8 cellular contexts compared by ENCODE assay signal in genomic region chr1:85894651-85895050, GRCh38.
A peak's percentile ranks its signal among the peaks of the same experiment; 100 is the strongest.
DNase-seq lines count a peak whose midpoint lies in the region; ATAC-seq and TF ChIP-seq lines count a peak whose summit lies in the region.

No MANE protein-coding gene starts in this region.

- H3K36me3 ChIP-seq in body of pancreas (replicated peaks in 1 of 2; ENCODE audit: insufficient read depth in 1 of 2, low read depth in 2 of 2), result no peaks in the 10 kb centered on the region
- H3K36me3 ChIP-seq in lower lobe of right lung, result no peaks in the 10 kb centered on the region

- WGBS in body of pancreas, 2 donors, result 15 to 18% methylated on average over 4 of the region's 4 CpGs

- DNase-seq in SIG-M5 treated with dmso at 0.1 percent for 504 hours (lab: John Stamatoyannopoulos, UW; ENCODE audit: unreplicated experiment) (peak; percentile 13), SIG-M5 (lab: John Stamatoyannopoulos, UW) (no peak), HEK293T (ENCODE audit: extremely low spot score) (peak; percentile 45), NCI-H1694 treated with DMSO at 0.1 percent for 48 hours (lab: John Stamatoyannopoulos, UW) (peak; percentile 40), body of pancreas (peak in 3 of 4 donors; percentile 23 to 52 (median 23)), lower lobe of right lung (no peak), superior temporal gyrus (ENCODE audit: extremely low spot score) (no peak), NCI-H774 (lab: John Stamatoyannopoulos, UW) (no peak)

- H3K27me3 ChIP-seq in body of pancreas, result no peaks in the 10 kb centered on the region
- H3K27me3 ChIP-seq in lower lobe of right lung (ENCODE audit: low read depth), result no peaks in the 10 kb centered on the region

- ATAC-seq in body of pancreas (no peak), lower lobe of right lung (no peak)

- TF ChIP-seq POLR2A in body of pancreas (IDR thresholded peaks at IDR 0.05), result no peak

- no peak overlapping the region for H3K27ac ChIP-seq in body of pancreas
- no peak overlapping the region for H3K27ac ChIP-seq in lower lobe of right lung

- CTCF ChIA-PET in HEK293T (lab: Yijun Ruan, JAX), result no interaction called here

- intact Hi-C loops in body of pancreas (cut with DNase I) (no loop called here), lower lobe of right lung (cut with DNase I) (no loop called here)

- peak in 5 of 7 experiments; percentile 7 to 36 (median 27) for TF ChIP-seq CTCF in body of pancreas (IDR thresholded peaks at IDR 0.05)
- peak; percentile 38 for TF ChIP-seq CTCF in lower lobe of right lung (IDR thresholded peaks at IDR 0.05)

- POLR2A ChIA-PET in HEK293T (lab: Yijun Ruan, JAX), result no interaction called here

- no peaks in the 10 kb centered on the region for H3K4me1 ChIP-seq in body of pancreas
- H3K4me1 ChIP-seq in lower lobe of right lung, result no peaks in the 10 kb centered on the region

- H3K4me3 ChIP-seq in body of pancreas (no peak overlapping the region), lower lobe of right lung (no peak overlapping the region)

- H3K9me3 ChIP-seq in body of pancreas, result no peaks in the 10 kb centered on the region
- no peaks in the 10 kb centered on the region for H3K9me3 ChIP-seq in lower lobe of right lung

TF ChIP-seq in HEK293T, 16 proteins besides CTCF, POLR2A, EP300 and RAD21:
- TF ChIP-seq FOXK2 (IDR thresholded peaks at IDR 0.05) (no peak), FOXA1 (IDR thresholded peaks at IDR 0.05) (no peak), BHLHE40 (IDR thresholded peaks at IDR 0.05; ENCODE audit: borderline replicate concordance) (no peak), LEF1 (IDR thresholded peaks at IDR 0.05; ENCODE audit: borderline replicate concordance) (no peak)

Comparison
In these comparisons a context has a peak if more than half of its experiments do, and no peak if none do; other contexts are left out.
1. DNase-seq: peak in SIG-M5 treated with dmso at 0.1 percent for 504 hours (single experiment), HEK293T (single experiment), NCI-H1694 treated with DMSO at 0.1 percent for 48 hours (single experiment) and body of pancreas (3 of 4); none in SIG-M5 (single experiment), lower lobe of right lung (single experiment), superior temporal gyrus (single experiment) and NCI-H774 (single experiment).